In the genomic region with DNA sequence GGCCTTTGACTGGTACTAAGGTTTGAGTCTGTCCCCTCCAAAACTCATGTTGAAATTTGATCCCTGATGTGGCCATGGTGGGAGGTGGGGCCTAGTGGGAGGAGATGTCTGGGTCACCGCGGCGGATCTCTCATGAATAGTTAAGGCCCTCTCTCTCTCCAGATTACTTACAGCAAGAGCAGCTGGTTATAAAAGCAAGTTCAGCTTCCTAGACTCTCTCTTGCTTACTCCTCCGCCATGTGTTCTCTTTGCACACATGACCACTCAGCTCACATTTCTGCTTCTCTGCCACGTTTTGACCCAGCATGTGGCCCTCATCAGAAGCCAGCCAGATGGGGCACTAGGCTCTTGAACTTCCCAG, we compare ENCODE assay signal across 17 cellular contexts. TPM values are rescaled to one million over a fixed set of nuclear protein-coding genes. Genes with fewer than 3 reads are reported as not detected.
A peak's percentile ranks its signal among the peaks of the same experiment; 100 is the strongest.
DNase-seq lines count a peak whose midpoint lies in the region; ATAC-seq and TF ChIP-seq lines count a peak whose summit lies in the region.
"Had no signal": no experiment of that assay in that cellular context is flagged by ENCODE, and none has a peak within 500 bp of the region (broad histone marks: within the 10 kb centered on the region; RNA-seq: fewer than 3 reads in every experiment).

No MANE protein-coding gene starts in this region.

- H3K36me3 ChIP-seq in cardiac muscle cell (no peaks in the 10 kb centered on the region), lower lobe of right lung (no peaks in the 10 kb centered on the region)
- H3K36me3 ChIP-seq: MG63, prostate gland, uterus had no signal

- H3K9me3 ChIP-seq in cardiac muscle cell (ENCODE audit: low read depth) (no peaks in the 10 kb centered on the region), lower lobe of right lung (no peaks in the 10 kb centered on the region)
- H3K9me3 ChIP-seq: body of pancreas, MG63, prostate gland, uterus had no signal

- no peak for TF ChIP-seq CTCF in cardiac muscle cell (IDR thresholded peaks at IDR 0.05; ENCODE audit: low read depth, low read length)
- TF ChIP-seq CTCF in WTC11 (IDR thresholded peaks at IDR 0.05) = no peak
- no peak for TF ChIP-seq CTCF in lower lobe of right lung (IDR thresholded peaks at IDR 0.05)
- no peak for TF ChIP-seq CTCF in Calu3 (IDR thresholded peaks at IDR 0.05; ENCODE audit: unreplicated experiment)

- H3K9me3 Mint-ChIP-seq in WTC11 (no peaks in the 10 kb centered on the region), Calu3 (ENCODE audit: low read depth, unreplicated experiment) (no peaks in the 10 kb centered on the region)
- H3K9me3 Mint-ChIP-seq: activated T-cell treated with anti-CD3 and anti-CD28 coated beads, Interleukin-2, amount 50 U/mL, for 4 hours had no signal

- H3K27ac Mint-ChIP-seq in WTC11 (no peak overlapping the region), Calu3 (ENCODE audit: unreplicated experiment) (no peak overlapping the region)

- H3K4me1 Mint-ChIP-seq in WTC11 (peaks cover 15% of the 10 kb centered on the region), Calu3 (ENCODE audit: low read depth, unreplicated experiment) (no peaks in the 10 kb centered on the region)

- POLR2A ChIA-PET in WTC11 (lab: Charles Lee) = interaction anchor here (1.5 kb wide), 1 partner anchor 14 kb away, joined by 3 read pairs; no protein-coding TSS in a partner anchor

- H3K4me1 ChIP-seq in cardiac muscle cell (ENCODE audit: low read depth) = peaks cover 14% of the 10 kb centered on the region
- no peaks in the 10 kb centered on the region for H3K4me1 ChIP-seq in lower lobe of right lung
- H3K4me1 ChIP-seq: body of pancreas, prostate gland, uterus had no signal

- no peak for ATAC-seq in Right ventricle myocardium superior (ENCODE audit: poor library complexity)
- peak; percentile 99 for ATAC-seq in WTC11
- ATAC-seq in lower lobe of right lung = no peak
- no peak for ATAC-seq in HG03521 (IDR thresholded peaks at IDR 0.05; ENCODE audit: unreplicated experiment)
- no peak for ATAC-seq in GM21423 (IDR thresholded peaks at IDR 0.05; ENCODE audit: unreplicated experiment)
- ATAC-seq: activated T-cell treated with anti-CD3 and anti-CD28 coated beads, Interleukin-2, amount 50 U/mL, for 4 hours; body of pancreas; left colon; Panc1 had no signal

- peak overlapping the region; percentile 87 for H3K27ac ChIP-seq in cardiac muscle cell
- no peak overlapping the region for H3K27ac ChIP-seq in lower lobe of right lung
- H3K27ac ChIP-seq: body of pancreas, epithelial cell of prostate, prostate gland, uterus had no signal

- H3K4me3 ChIP-seq in cardiac muscle cell (no peak overlapping the region), lower lobe of right lung (no peak overlapping the region)
- H3K4me3 ChIP-seq: body of pancreas, MG63, prostate gland, uterus had no signal

- no TSS peak for BruUV-seq in Calu3 (replicated peaks; lab: Mats Ljungman, UMichigan)

- no peaks in the 10 kb centered on the region for H3K27me3 ChIP-seq in cardiac muscle cell
- no peaks in the 10 kb centered on the region for H3K27me3 ChIP-seq in lower lobe of right lung (ENCODE audit: low read depth)
- H3K27me3 ChIP-seq: body of pancreas, MG63, uterus had no signal

- H3K27me3 Mint-ChIP-seq in WTC11 (ENCODE audit: low read depth) (peaks cover 8% of the 10 kb centered on the region), Calu3 (ENCODE audit: unreplicated experiment) (peaks cover 52% of the 10 kb centered on the region)

- H3K36me3 Mint-ChIP-seq in WTC11 (no peaks in the 10 kb centered on the region), Calu3 (ENCODE audit: insufficient read depth, unreplicated experiment) (no peaks in the 10 kb centered on the region)

- intact Hi-C loops in Right ventricle myocardium superior (cut with DNase I) = no loop called here
- intact Hi-C loops in lower lobe of right lung (cut with DNase I) = no loop called here
- intact Hi-C loops in Calu3 (cut with micrococcal nuclease; ENCODE audit: unreplicated experiment) = no loop called here

- CTCF ChIA-PET in WTC11 (lab: Charles Lee) (interaction anchor here (1.0 to 1.9 kb wide), 5 partner anchors 13 to 381 kb away, joined by 3 to 7 read pairs (median 3); no protein-coding TSS in a partner anchor), Calu3 (lab: Charles Lee) (interaction anchor here (0.5 to 0.6 kb wide), 3 partner anchors 64 to 986 kb away, joined by 3 to 4 read pairs (median 4); no protein-coding TSS in a partner anchor)

- DNase-seq in cardiac muscle cell (ENCODE audit: low read depth in 1 of 2, low spot score in 1 of 2) = peak; percentile 37 to 91
- DNase-seq in Right ventricle myocardium superior = no peak
- DNase-seq in WTC11 (ENCODE audit: low spot score) = peak; percentile 57
- peak; percentile 21 for DNase-seq in lower lobe of right lung
- DNase-seq in Calu3 = no peak
- DNase-seq in HuH-7 (ENCODE audit: low spot score) = no peak
- DNase-seq: activated T-cell treated with anti-CD3 and anti-CD28 coated beads, Interleukin-2, amount 50 U/mL, for 4 hours; body of pancreas; GDM1; MG63; uterus had no signal

- peak overlapping the region; percentile 24; the same call in 1 of the 2 replicates for H3K4me3 Mint-ChIP-seq in WTC11
- no peak overlapping the region for H3K4me3 Mint-ChIP-seq in Calu3 (ENCODE audit: low read depth, unreplicated experiment)
- H3K4me3 Mint-ChIP-seq: activated T-cell treated with anti-CD3 and anti-CD28 coated beads, Interleukin-2, amount 50 U/mL, for 4 hours had no signal

TF ChIP-seq in WTC11, 78 proteins besides CTCF, POLR2A, EP300 and RAD21:
- TF ChIP-seq MYBL2 (CRISPR knock-in tag; IDR thresholded peaks at IDR 0.05) = no peak
- no peak for TF ChIP-seq ESRRA (CRISPR knock-in tag; IDR thresholded peaks at IDR 0.05; ENCODE audit: borderline replicate concordance)
- TF ChIP-seq HMGA2 (CRISPR knock-in tag; IDR thresholded peaks at IDR 0.05) = no peak
- no peak for TF ChIP-seq ETV6 (CRISPR knock-in tag; IDR thresholded peaks at IDR 0.05)

RNA-seq across cellular contexts. Expression of a gene that starts 29.9 kb away (rescaled TPM):
- total RNA-seq in cardiac muscle cell (57.1 and 78.8 TPM in 2 replicates), Right ventricle myocardium superior (44.8 TPM), WTC11 (2021) (34.3 to 44.4 TPM (median 35.2 TPM) in 3 replicates), lower lobe of right lung (102 TPM), Calu3 (2022) (20.3 and 23.5 TPM in 2 replicates)
- polyA plus RNA-seq in cardiac muscle cell = 48.2 and 57.7 TPM in 2 replicates

Comparison
In these comparisons a context has a peak if more than half of its experiments do, and no peak if none do; other contexts are left out.
1. DNase-seq: peak in cardiac muscle cell (2 of 2), WTC11 (single experiment) and lower lobe of right lung (single experiment); none in Right ventricle myocardium superior (single experiment), Calu3 (single experiment) and HuH-7 (single experiment).